Comparison of ENCODE assay signal across 1 cellular context in genomic region chr11:118914178-118914918, GRCh38.
TF ChIP-seq lines count a peak whose summit lies in the region.

No MANE protein-coding gene starts in this region.

TF ChIP-seq in SK-N-SH, 30 proteins besides CTCF, POLR2A, EP300 and RAD21 (continued from another document):
- TF ChIP-seq IRF3 (IDR thresholded peaks at IDR 0.05; ENCODE audit: low read depth, low read length) (no peak), TCF12 (IDR thresholded peaks at IDR 0.05) (peak; percentile 10; the same call in 1 of the 2 replicates), USF2 (IDR thresholded peaks at IDR 0.05; ENCODE audit: borderline replicate concordance, low read depth, low read length) (no peak), MAX (IDR thresholded peaks at IDR 0.05; ENCODE audit: low read depth) (peak; percentile 62), USF1 (IDR thresholded peaks at IDR 0.05; ENCODE audit: borderline replicate concordance, low read depth) (peak; percentile 59; the same call in 1 of the 2 replicates), TEAD4 (IDR thresholded peaks at IDR 0.05; ENCODE audit: borderline replicate concordance, insufficient read depth) (no peak)
